Comparison of ENCODE assay signal across 12 cellular contexts in the genomic region with DNA sequence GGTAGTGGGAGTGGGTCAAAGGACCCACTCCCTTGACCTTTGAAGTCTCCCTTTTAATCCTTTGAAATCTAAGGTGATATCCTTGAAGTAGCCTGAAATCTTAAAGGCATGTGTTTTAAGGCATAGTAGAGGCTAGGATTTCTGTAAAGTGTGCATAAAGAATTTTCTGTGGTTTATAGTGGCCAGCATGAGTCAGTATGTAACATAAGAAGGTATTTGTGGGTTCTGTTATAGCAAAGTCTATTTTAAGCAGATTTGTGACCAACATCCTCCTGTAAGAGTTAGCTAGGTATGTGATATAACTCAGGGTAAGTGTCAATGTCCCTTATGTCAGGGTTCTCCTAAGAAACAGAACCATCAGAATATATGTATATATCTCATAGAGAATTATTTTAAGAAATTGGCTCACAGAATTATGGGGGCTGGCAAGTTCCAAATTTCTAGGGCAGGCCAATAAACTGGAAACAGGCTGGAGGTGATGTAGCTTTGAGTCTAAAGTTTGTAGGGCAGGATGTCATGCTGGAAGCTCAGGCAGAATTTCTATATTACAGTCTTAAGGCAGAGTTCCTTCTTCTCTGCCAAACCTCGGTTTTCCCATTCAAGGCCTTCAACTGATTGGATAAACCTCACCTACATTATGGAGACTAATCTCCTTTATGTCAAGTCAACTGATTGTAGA. TPM values are rescaled to one million over a fixed set of nuclear protein-coding genes. Genes with fewer than 3 reads are reported as not detected.
DNase-seq lines count a peak whose midpoint lies in the region; ATAC-seq, FAIRE-seq and TF ChIP-seq lines count a peak whose summit lies in the region.
"Had no signal": no experiment of that assay in that cellular context is flagged by ENCODE, and none has a peak within 500 bp of the region (broad histone marks: within the 10 kb centered on the region; RNA-seq: fewer than 3 reads in every experiment).

No MANE protein-coding gene starts in this region.

- in situ Hi-C loops in GM12878 (cut with MboI) = no loop called here

- RAD21 ChIA-PET in GM12878 (lab: Charles Lee; ENCODE audit: unreplicated experiment) = no interaction called here

- no peak overlapping the region for H2AFZ ChIP-seq in GM12878 (ENCODE audit: control insufficient read depth, low read depth, low read length)

- no peak for TF ChIP-seq CTCF in activated CD8-positive, alpha-beta T cell treated with anti-CD3 and anti-CD28 coated beads for 36 hours (IDR thresholded peaks at IDR 0.05)
- no peak for TF ChIP-seq CTCF in GM12878 (IDR thresholded peaks at IDR 0.05 in 2 of 3, conservative IDR thresholded peaks at IDR 0.05 in 1 of 3; ENCODE audit: control insufficient read depth in 2 of 3, extremely low read depth in 1 of 3, insufficient read depth in 1 of 3, low read depth in 3 of 3, low read length in 3 of 3)

- no peak for FAIRE-seq in GM12878 (lab: Jason Lieb, UNC)
- FAIRE-seq: kidney had no signal

- H3K27ac ChIP-seq in GM12878 (ENCODE audit: control insufficient read depth, insufficient read depth) = no peak overlapping the region

- 0% methylated on average over 1 of the region's 1 CpG for WGBS in GM12878 (ENCODE audit: insufficient coverage, insufficient replicate concordance, low lambda C conversion rate, missing lambda C conversion rate)

- no peaks in the 10 kb centered on the region for H3K79me2 ChIP-seq in GM12878 (ENCODE audit: control insufficient read depth, insufficient read depth, low read length)

- CTCF ChIA-PET in activated CD8-positive, alpha-beta T cell treated with anti-CD3 and anti-CD28 coated beads, Interleukin-2, amount 10 ng/mL, durations not matched to agents 7 days and 5 days (lab: Charles Lee) = interaction anchor here (1.4 to 1.5 kb wide), 2 partner anchors 20 to 332 kb away, joined by 3 read pairs; no protein-coding TSS in a partner anchor
- CTCF ChIA-PET in activated CD8-positive, alpha-beta T cell treated with anti-CD3 and anti-CD28 coated beads for 36 hours (lab: Charles Lee) = no interaction called here
- CTCF ChIA-PET in GM12878 (lab: Yijun Ruan, JAX) = interaction anchor here (0.9 to 1.7 kb wide), 2 partner anchors 36 to 85 kb away, joined by 3 to 4 read pairs; no protein-coding TSS in a partner anchor

- peaks cover 2% of the 10 kb centered on the region for H3K27me3 Mint-ChIP-seq in activated CD8-positive, alpha-beta T cell treated with anti-CD3 and anti-CD28 coated beads, Interleukin-2, amount 10 ng/mL, durations not matched to agents 7 days and 5 days (ENCODE audit: low read depth)
- H3K27me3 Mint-ChIP-seq in activated CD8-positive, alpha-beta T cell treated with anti-CD3 and anti-CD28 coated beads for 36 hours = no peaks in the 10 kb centered on the region
- H3K27me3 Mint-ChIP-seq: stimulated activated naive CD8-positive, alpha-beta T cell treated with anti-CD3 and anti-CD28 coated beads, Interleukin-15, Interleukin-2, amounts not matched to agents 100 ng/mL and 50 ng/mL, for 24 hours had no signal

- no TSS peak for BruUV-seq in GM12878 (replicated peaks; lab: Mats Ljungman, UMichigan)

- no peak overlapping the region for H3K4me3 ChIP-seq in GM12878

- no peaks in the 10 kb centered on the region; a peak in 1 of 4 replicates for H3K27me3 ChIP-seq in GM12878 (replicated peaks in 1 of 2; ENCODE audit: control insufficient read depth in 2 of 2, insufficient read depth in 2 of 2, low read length in 1 of 2)

- no peak overlapping the region for H3K4me2 ChIP-seq in GM12878 (ENCODE audit: control insufficient read depth, insufficient read depth)

- no peak overlapping the region for H3K27ac Mint-ChIP-seq in activated CD8-positive, alpha-beta T cell treated with anti-CD3 and anti-CD28 coated beads, Interleukin-2, amount 10 ng/mL, durations not matched to agents 7 days and 5 days
- H3K27ac Mint-ChIP-seq in activated CD8-positive, alpha-beta T cell treated with anti-CD3 and anti-CD28 coated beads for 36 hours = no peak overlapping the region
- H3K27ac Mint-ChIP-seq: stimulated activated naive CD8-positive, alpha-beta T cell treated with anti-CD3 and anti-CD28 coated beads, Interleukin-15, Interleukin-2, amounts not matched to agents 100 ng/mL and 50 ng/mL, for 24 hours had no signal

- peak; percentile 33 for ATAC-seq in activated CD8-positive, alpha-beta T cell treated with anti-CD3 and anti-CD28 coated beads, Interleukin-2, amount 10 ng/mL, durations not matched to agents 7 days and 5 days
- ATAC-seq in activated CD8-positive, alpha-beta T cell treated with anti-CD3 and anti-CD28 coated beads for 36 hours = no peak
- ATAC-seq in HG03521 (IDR thresholded peaks at IDR 0.05; ENCODE audit: unreplicated experiment) (peak; percentile 85), GM12878 (peak; percentile 24; the same call in 1 of the 3 replicates)
- ATAC-seq: sciatic nerve had no signal

- H3K9me3 ChIP-seq in GM12878 (replicated peaks; ENCODE audit: control insufficient read depth, insufficient read depth, low read length) = no peaks in the 10 kb centered on the region

- peaks cover 8% of the 10 kb centered on the region for H3K4me1 Mint-ChIP-seq in activated CD8-positive, alpha-beta T cell treated with anti-CD3 and anti-CD28 coated beads, Interleukin-2, amount 10 ng/mL, durations not matched to agents 7 days and 5 days (ENCODE audit: low read depth)
- no peaks in the 10 kb centered on the region for H3K4me1 Mint-ChIP-seq in activated CD8-positive, alpha-beta T cell treated with anti-CD3 and anti-CD28 coated beads for 36 hours (ENCODE audit: low read depth)

- intact Hi-C loops in activated CD8-positive, alpha-beta T cell treated with anti-CD3 and anti-CD28 coated beads for 36 hours (cut with micrococcal nuclease) = no loop called here
- intact Hi-C loops in GM12878 (cut with micrococcal nuclease; ENCODE audit: unreplicated experiment) = no loop called here

- no peaks in the 10 kb centered on the region for H3K36me3 ChIP-seq in GM12878 (ENCODE audit: control insufficient read depth in 2 of 2, insufficient read depth in 2 of 2, low read length in 1 of 2)

- H3K9me3 Mint-ChIP-seq in activated CD8-positive, alpha-beta T cell treated with anti-CD3 and anti-CD28 coated beads, Interleukin-2, amount 10 ng/mL, durations not matched to agents 7 days and 5 days (ENCODE audit: insufficient read depth) = no peaks in the 10 kb centered on the region
- no peaks in the 10 kb centered on the region for H3K9me3 Mint-ChIP-seq in activated CD8-positive, alpha-beta T cell treated with anti-CD3 and anti-CD28 coated beads for 36 hours
- H3K9me3 Mint-ChIP-seq: stimulated activated naive CD8-positive, alpha-beta T cell treated with anti-CD3 and anti-CD28 coated beads, Interleukin-15, Interleukin-2, amounts not matched to agents 100 ng/mL and 50 ng/mL, for 24 hours had no signal

- no peak for TF ChIP-seq EP300 in GM12878 (IDR thresholded peaks at IDR 0.05; ENCODE audit: borderline replicate concordance in 1 of 2, control insufficient read depth in 1 of 2, low read depth in 2 of 2, low read length in 2 of 2)

- SMC1A ChIA-PET in GM12878 (lab: Charles Lee; ENCODE audit: uncharacterized antibody, unreplicated experiment) = interaction anchor here (0.9 to 1.2 kb wide), 3 partner anchors 15 to 580 kb away, joined by 3 read pairs; no protein-coding TSS in a partner anchor

- no peak overlapping the region for H3K4me3 Mint-ChIP-seq in activated CD8-positive, alpha-beta T cell treated with anti-CD3 and anti-CD28 coated beads, Interleukin-2, amount 10 ng/mL, durations not matched to agents 7 days and 5 days
- H3K4me3 Mint-ChIP-seq in activated CD8-positive, alpha-beta T cell treated with anti-CD3 and anti-CD28 coated beads for 36 hours = no peak overlapping the region
- H3K4me3 Mint-ChIP-seq: stimulated activated naive CD8-positive, alpha-beta T cell treated with anti-CD3 and anti-CD28 coated beads, Interleukin-15, Interleukin-2, amounts not matched to agents 100 ng/mL and 50 ng/mL, for 24 hours had no signal

- no peak for TF ChIP-seq POLR2A in GM12878 (IDR thresholded peaks at IDR 0.05; ENCODE audit: low read depth, low read length)

- H3K36me3 Mint-ChIP-seq in activated CD8-positive, alpha-beta T cell treated with anti-CD3 and anti-CD28 coated beads, Interleukin-2, amount 10 ng/mL, durations not matched to agents 7 days and 5 days (ENCODE audit: low read depth) = no peaks in the 10 kb centered on the region
- no peaks in the 10 kb centered on the region for H3K36me3 Mint-ChIP-seq in activated CD8-positive, alpha-beta T cell treated with anti-CD3 and anti-CD28 coated beads for 36 hours (ENCODE audit: low read depth)

- POLR2A ChIA-PET in activated CD8-positive, alpha-beta T cell treated with anti-CD3 and anti-CD28 coated beads, Interleukin-2, amount 10 ng/mL, durations not matched to agents 7 days and 5 days (lab: Charles Lee) = no interaction called here
- POLR2A ChIA-PET in activated CD8-positive, alpha-beta T cell treated with anti-CD3 and anti-CD28 coated beads for 36 hours (lab: Charles Lee) = interaction anchor here (1.2 kb wide), 1 partner anchor 12 kb away, joined by 3 read pairs; no protein-coding TSS in a partner anchor
- POLR2A ChIA-PET in GM12878 (lab: Charles Lee) = no interaction called here

- H3K4me1 ChIP-seq in GM12878 (ENCODE audit: control insufficient read depth, insufficient read depth, low read length) = no peaks in the 10 kb centered on the region

- no peaks in the 10 kb centered on the region for H4K20me1 ChIP-seq in GM12878 (ENCODE audit: control insufficient read depth, insufficient read depth)

- no peak for TF ChIP-seq RAD21 in GM12878 (IDR thresholded peaks at IDR 0.05; ENCODE audit: insufficient read depth, low read depth, low read length)

- no peak for DNase-seq in activated CD8-positive, alpha-beta T cell treated with anti-CD3 and anti-CD28 coated beads, Interleukin-2, amount 10 ng/mL, durations not matched to agents 7 days and 5 days
- DNase-seq in activated CD8-positive, alpha-beta T cell treated with anti-CD3 and anti-CD28 coated beads for 36 hours = no peak
- no peak for DNase-seq in GM12878 (ENCODE audit: low read depth, low spot score)
- peak; percentile 41 for DNase-seq in stromal cell of bone marrow (ENCODE audit: low read depth)
- DNase-seq in NCI-H146 treated with DMSO at 0.1 percent for 48 hours (lab: John Stamatoyannopoulos, UW; ENCODE audit: unreplicated experiment) = no peak
- no peak for DNase-seq in nucleus accumbens (lab: John Stamatoyannopoulos, UW)
- DNase-seq in stimulated activated CD4-positive, alpha-beta T cell treated with anti-CD3 and anti-CD28 coated beads, Interleukin-4, amount 100 ng/mL, for 4 hours = no peak
- DNase-seq: 8988T, kidney had no signal

- no peak overlapping the region for H3K9ac ChIP-seq in GM12878 (ENCODE audit: control insufficient read depth, insufficient read depth, low read length)

RNA-seq across cellular contexts. Expression of a gene that starts 18.7 kb away (rescaled TPM):
- total RNA-seq in activated CD8-positive, alpha-beta T cell treated with anti-CD3 and anti-CD28 coated beads, Interleukin-2, amount 10 ng/mL, durations not matched to agents 7 days and 5 days = not detected
- not detected for total RNA-seq in activated CD8-positive, alpha-beta T cell treated with anti-CD3 and anti-CD28 coated beads for 36 hours
- not detected in 2 replicates for total RNA-seq in GM12878 (2013; cell fraction: nucleolus; rRNA removed)
- total RNA-seq in GM12878 (2014; rRNA removed) (not detected in 2 replicates), GM12878 (2014; rRNA removed; fragmentation: Illumina TruSeq; extraction: Trizol) (not detected in 2 replicates), GM12878 (2021) (not detected in 2 replicates)
- polyA plus RNA-seq in GM12878 (2011; ENCODE audit: low read depth) = not detected
- polyA plus RNA-seq in GM12878 (2011; rRNA removed) (not detected in 2 replicates), GM12878 (2014; fragmentation: Illumina TruSeq; extraction: Trizol) (not detected in 2 replicates), GM12878 (2014; fragmentation: Nextera tagmentation; extraction: Ambion mirVana) (not detected), GM12878 (2014; rRNA removed) (not detected in 2 replicates), GM12878 (2016; fragmentation: Nextera tagmentation; extraction: Ambion mirVana) (not detected)
- polyA plus RNA-seq in GM12878 (2011; cell fraction: cytosol; rRNA removed) = not detected in 2 replicates
- not detected in 2 replicates for polyA plus RNA-seq in GM12878 (2011; cell fraction: nucleus; rRNA removed)
- polyA plus RNA-seq in GM12878 (2012) = not detected in 2 replicates
- not detected in 2 replicates for polyA minus RNA-seq in GM12878 (2011; rRNA and poly(A)+ RNA removed)
- not detected in 2 replicates for polyA minus RNA-seq in GM12878 (2011; cell fraction: cytosol; rRNA and poly(A)+ RNA removed)
- not detected in 2 replicates for polyA minus RNA-seq in GM12878 (2011; cell fraction: nucleus; rRNA and poly(A)+ RNA removed)
- total RNA-seq: kidney, sciatic nerve had no signal

RNA-seq across cellular contexts. Expression of a gene that starts 34.4 kb away (rescaled TPM):
- total RNA-seq in activated CD8-positive, alpha-beta T cell treated with anti-CD3 and anti-CD28 coated beads, Interleukin-2, amount 10 ng/mL, durations not matched to agents 7 days and 5 days = not detected
- not detected for total RNA-seq in activated CD8-positive, alpha-beta T cell treated with anti-CD3 and anti-CD28 coated beads for 36 hours
- not detected in 2 replicates for total RNA-seq in GM12878 (2013; cell fraction: nucleolus; rRNA removed)
- total RNA-seq in GM12878 (2014; rRNA removed) (not detected in 2 replicates), GM12878 (2014; rRNA removed; fragmentation: Illumina TruSeq; extraction: Trizol) (not detected in 2 replicates), GM12878 (2021) (not detected in 2 replicates)
- not detected for polyA plus RNA-seq in GM12878 (2011; ENCODE audit: low read depth)
- polyA plus RNA-seq in GM12878 (2011; rRNA removed) (not detected in 2 replicates), GM12878 (2014; fragmentation: Illumina TruSeq; extraction: Trizol) (not detected in 2 replicates), GM12878 (2014; fragmentation: Nextera tagmentation; extraction: Ambion mirVana) (not detected), GM12878 (2014; rRNA removed) (not detected in 2 replicates), GM12878 (2016; fragmentation: Nextera tagmentation; extraction: Ambion mirVana) (not detected)
- polyA plus RNA-seq in GM12878 (2011; cell fraction: cytosol; rRNA removed) = not detected in 2 replicates
- not detected in 2 replicates for polyA plus RNA-seq in GM12878 (2011; cell fraction: nucleus; rRNA removed)
- 0.04 TPM in 1 of 2 replicates, not detected in the other for polyA plus RNA-seq in GM12878 (2012)
- not detected in 2 replicates for polyA minus RNA-seq in GM12878 (2011; rRNA and poly(A)+ RNA removed)
- polyA minus RNA-seq in GM12878 (2011; cell fraction: cytosol; rRNA and poly(A)+ RNA removed) = not detected in 2 replicates
- polyA minus RNA-seq in GM12878 (2011; cell fraction: nucleus; rRNA and poly(A)+ RNA removed) = not detected in 2 replicates
- total RNA-seq: kidney had no signal
